20 cellular contexts compared by ENCODE assay signal in genomic region chr2:7721413-7721995, GRCh38.
DNase-seq lines count a peak whose midpoint lies in the region; ATAC-seq and TF ChIP-seq lines count a peak whose summit lies in the region.
"Had no signal": no experiment of that assay in that cellular context is flagged by ENCODE, and none has a peak within 500 bp of the region (broad histone marks: within the 10 kb centered on the region; RNA-seq: fewer than 3 reads in every experiment).

No MANE protein-coding gene starts in this region.

- H3K4me3 Mint-ChIP-seq in natural killer cell treated with Interleukin-12 subunit alpha and Interleukin-12 subunit beta and Interleukin-15 and Interleukin-18, amount 100 ng/mL, for 72 hours, result peak overlapping the region; percentile 93
- H3K4me3 Mint-ChIP-seq in natural killer cell, result no peak overlapping the region
- H3K4me3 Mint-ChIP-seq in activated CD4-positive, alpha-beta memory T cell treated with anti-CD3 and anti-CD28 coated beads for 36 hours, result no peak overlapping the region
- H3K4me3 Mint-ChIP-seq in neural progenitor cell, result no peak overlapping the region
- H3K4me3 Mint-ChIP-seq in H9, result no peak overlapping the region
- H3K4me3 Mint-ChIP-seq: CD4-positive, alpha-beta T cell had no signal

- intact Hi-C loops in natural killer cell (cut with micrococcal nuclease), result loop anchor here (10.0 kb wide), 1 partner anchor 623 kb away; no protein-coding TSS in a partner anchor
- intact Hi-C loops in activated CD4-positive, alpha-beta memory T cell treated with anti-CD3 and anti-CD28 coated beads for 36 hours (cut with micrococcal nuclease), result no loop called here

- no peaks in the 10 kb centered on the region for H3K23me2 ChIP-seq in H9 (ENCODE audit: insufficient read length, low read depth, low read length, poor library complexity, severe bottlenecking)

- DNase-seq in natural killer cell treated with Interleukin-12 subunit alpha and Interleukin-12 subunit beta and Interleukin-15 and Interleukin-18, amount 100 ng/mL, for 72 hours (ENCODE audit: low spot score), result no peak
- DNase-seq in natural killer cell, result no peak
- DNase-seq in activated CD4-positive, alpha-beta memory T cell treated with anti-CD3 and anti-CD28 coated beads for 36 hours, result no peak
- DNase-seq in cerebellar cortex (ENCODE audit: low spot score), result peak; percentile 60
- DNase-seq in neural progenitor cell (ENCODE audit: low spot score), result no peak
- DNase-seq in H9, result no peak
- DNase-seq in GF-D8 (lab: John Stamatoyannopoulos, UW), result no peak
- no peak for DNase-seq in activated CD4-positive, alpha-beta T cell treated with anti-CD3 and anti-CD28 coated beads, Interleukin-2, amount 50 U/mL, for 1 hour
- DNase-seq: CD4-positive, alpha-beta T cell; Kasumi-1; MG63; NCI-H1048; NCI-H1436 treated with DMSO at 0.1 percent for 48 hours; NCI-H2029 treated with DMSO at 0.1 percent for 48 hours; NCI-H2171; NCI-H526; Peyer's patch had no signal

- no peak overlapping the region for H2BK20ac ChIP-seq in H9 (ENCODE audit: low read depth, low read length, poor library complexity, severe bottlenecking)

- H3K18ac ChIP-seq in H9 (ENCODE audit: insufficient read length, low read depth, low read length), result no peak overlapping the region

- H3K9me3 ChIP-seq in neural progenitor cell (ENCODE audit: low read depth), result no peaks in the 10 kb centered on the region
- H3K9me3 ChIP-seq in H9 (ENCODE audit: control insufficient read depth, low read depth, low read length), result no peaks in the 10 kb centered on the region
- H3K9me3 ChIP-seq: A549, MG63, Peyer's patch, SJSA1 had no signal

- H3F3A ChIP-seq in neural progenitor cell (ENCODE audit: low read depth), result no peaks in the 10 kb centered on the region

- no CpG with 5 or more reads among the region's 10 CpGs for WGBS in H9 (ENCODE audit: extremely low coverage, insufficient read length, low lambda C conversion rate)

- no peak for ATAC-seq in natural killer cell treated with Interleukin-12 subunit alpha and Interleukin-12 subunit beta and Interleukin-15 and Interleukin-18, amount 100 ng/mL, for 72 hours
- no peak for ATAC-seq in natural killer cell
- ATAC-seq: A549, HCT116 had no signal

- no peak overlapping the region for H4K91ac ChIP-seq in H9 (ENCODE audit: insufficient read length, low read depth, low read length)

- no peak overlapping the region for H2BK5ac ChIP-seq in H9 (ENCODE audit: insufficient read length, low read length)

- no peaks in the 10 kb centered on the region for H3K9me3 Mint-ChIP-seq in natural killer cell treated with Interleukin-12 subunit alpha and Interleukin-12 subunit beta and Interleukin-15 and Interleukin-18, amount 100 ng/mL, for 72 hours
- no peaks in the 10 kb centered on the region for H3K9me3 Mint-ChIP-seq in natural killer cell
- H3K9me3 Mint-ChIP-seq in activated CD4-positive, alpha-beta memory T cell treated with anti-CD3 and anti-CD28 coated beads for 36 hours, result no peaks in the 10 kb centered on the region
- H3K9me3 Mint-ChIP-seq in neural progenitor cell, result no peaks in the 10 kb centered on the region
- H3K9me3 Mint-ChIP-seq in H9, result no peaks in the 10 kb centered on the region
- H3K9me3 Mint-ChIP-seq: CD4-positive, alpha-beta T cell had no signal

- no peak overlapping the region for H3K56ac ChIP-seq in H9 (ENCODE audit: insufficient read length, low read depth, low read length)

- H4K5ac ChIP-seq in H9 (ENCODE audit: insufficient read length, low read depth, low read length), result no peak overlapping the region

- CTCF ChIA-PET in activated CD4-positive, alpha-beta memory T cell treated with anti-CD3 and anti-CD28 coated beads for 36 hours (lab: Charles Lee), result interaction anchor here (1.0 kb wide), 1 partner anchor 205 kb away, joined by 3 read pairs; no protein-coding TSS in a partner anchor

- no peak overlapping the region for H3K14ac ChIP-seq in H9 (ENCODE audit: insufficient read depth, low read length)

- H3K27me3 Mint-ChIP-seq in natural killer cell treated with Interleukin-12 subunit alpha and Interleukin-12 subunit beta and Interleukin-15 and Interleukin-18, amount 100 ng/mL, for 72 hours, result no peaks in the 10 kb centered on the region
- H3K27me3 Mint-ChIP-seq in natural killer cell (ENCODE audit: low read depth in 2 of 2) (peaks cover 0 to 3% of the 10 kb centered on the region in 2 donors), neural progenitor cell (ENCODE audit: insufficient read depth, low read depth) (peaks cover 2% of the 10 kb centered on the region), H9 (ENCODE audit: low read depth) (peaks cover 3% of the 10 kb centered on the region; the same call in 1 of the 2 replicates)
- H3K27me3 Mint-ChIP-seq in activated CD4-positive, alpha-beta memory T cell treated with anti-CD3 and anti-CD28 coated beads for 36 hours, result no peaks in the 10 kb centered on the region
- H3K27me3 Mint-ChIP-seq: CD4-positive, alpha-beta T cell had no signal

- no peak overlapping the region for H4K8ac ChIP-seq in H9 (replicated peaks; ENCODE audit: insufficient read length, low read depth, low read length)

- H3K27ac ChIP-seq in neural progenitor cell (peak overlapping the region; percentile 72), H9 (ENCODE audit: insufficient read length, low read depth, low read length) (no peak overlapping the region)
- H3K27ac ChIP-seq: A549, SJSA1 had no signal

- H4K20me1 ChIP-seq in neural progenitor cell (ENCODE audit: low read depth) (no peaks in the 10 kb centered on the region), H9 (ENCODE audit: control insufficient read depth, insufficient read depth, insufficient read length) (no peaks in the 10 kb centered on the region)

- H3K79me2 ChIP-seq in neural progenitor cell (ENCODE audit: low read depth), result no peaks in the 10 kb centered on the region
- no peaks in the 10 kb centered on the region for H3K79me2 ChIP-seq in H9 (ENCODE audit: insufficient read depth, low read length)

- H2AFZ ChIP-seq in neural progenitor cell (replicated peaks) (peak overlapping the region; percentile 39), H9 (ENCODE audit: low read length) (no peak overlapping the region)

- H3K4me1 ChIP-seq in neural progenitor cell, result peaks cover 37% of the 10 kb centered on the region
- H3K4me1 ChIP-seq in H9 (ENCODE audit: insufficient read depth, low read length), result 0 out of 2 replicates have a peak, but pooled peaks cover 3% of the 10 kb centered on the region
- H3K4me1 ChIP-seq: A549, Peyer's patch, SJSA1 had no signal

- no peaks in the 10 kb centered on the region for H3K36me3 ChIP-seq in neural progenitor cell
- H3K36me3 ChIP-seq: MG63, Peyer's patch, SJSA1 had no signal

- peak overlapping the region; percentile 88 to 94 for H3K27ac Mint-ChIP-seq in natural killer cell treated with Interleukin-12 subunit alpha and Interleukin-12 subunit beta and Interleukin-15 and Interleukin-18, amount 100 ng/mL, for 72 hours
- H3K27ac Mint-ChIP-seq in natural killer cell, result no peak overlapping the region
- H3K27ac Mint-ChIP-seq in activated CD4-positive, alpha-beta memory T cell treated with anti-CD3 and anti-CD28 coated beads for 36 hours, result peak overlapping the region; percentile 47
- no peak overlapping the region for H3K27ac Mint-ChIP-seq in neural progenitor cell
- H3K27ac Mint-ChIP-seq in H9, result no peak overlapping the region
- H3K27ac Mint-ChIP-seq: CD4-positive, alpha-beta T cell had no signal

- H3K27me3 ChIP-seq in neural progenitor cell (peaks cover 3% of the 10 kb centered on the region), H9 (ENCODE audit: insufficient read depth, low read length) (no peaks in the 10 kb centered on the region)
- H3K27me3 ChIP-seq: MG63, Peyer's patch, SJSA1 had no signal

- H3K23ac ChIP-seq in H9 (ENCODE audit: insufficient read length, low read depth, low read length), result no peak overlapping the region

- peak overlapping the region; percentile 40 for H3K4me2 ChIP-seq in neural progenitor cell
- H3K4me2 ChIP-seq in H9 (ENCODE audit: insufficient read depth, insufficient read length, low read length), result no peak overlapping the region
- H3K4me2 ChIP-seq: A549 had no signal

- no peak overlapping the region for H3K9ac ChIP-seq in neural progenitor cell
- H3K9ac ChIP-seq in H9 (ENCODE audit: extremely low read depth, insufficient read length, low read length), result no peak overlapping the region

- H3K4me3 ChIP-seq in neural progenitor cell, result no peak overlapping the region
- H3K4me3 ChIP-seq: A549, MG63, Peyer's patch, SJSA1 had no signal

- H2BK120ac ChIP-seq in H9 (ENCODE audit: low read depth, low read length, poor library complexity, severe bottlenecking), result no peak overlapping the region

- no peak overlapping the region for H2BK12ac ChIP-seq in H9 (ENCODE audit: insufficient read length, low read depth, low read length)

- H2AK5ac ChIP-seq in H9 (ENCODE audit: insufficient read length, low read length), result no peak overlapping the region

- H3K79me1 ChIP-seq in H9 (ENCODE audit: insufficient read depth, low read depth, low read length, poor library complexity, severe bottlenecking), result no peaks in the 10 kb centered on the region

- H3K4ac ChIP-seq in H9 (ENCODE audit: low read depth, low read length), result no peak overlapping the region

- no peak overlapping the region for H3T11ph ChIP-seq in H9 (ENCODE audit: low read length)

- POLR2A ChIA-PET in activated CD4-positive, alpha-beta memory T cell treated with anti-CD3 and anti-CD28 coated beads for 36 hours (lab: Charles Lee), result no interaction called here

- H3K36me3 Mint-ChIP-seq in natural killer cell treated with Interleukin-12 subunit alpha and Interleukin-12 subunit beta and Interleukin-15 and Interleukin-18, amount 100 ng/mL, for 72 hours, result peaks cover 37% of the 10 kb centered on the region
- H3K36me3 Mint-ChIP-seq in natural killer cell (no peaks in the 10 kb centered on the region), neural progenitor cell (no peaks in the 10 kb centered on the region), H9 (ENCODE audit: insufficient read depth in 1 of 3, low read depth in 3 of 3) (peaks cover 0 to 2% (median 0%) of the 10 kb centered on the region in 3 experiments; a peak in 4 of 7 replicates)
- peaks cover 6% of the 10 kb centered on the region for H3K36me3 Mint-ChIP-seq in activated CD4-positive, alpha-beta memory T cell treated with anti-CD3 and anti-CD28 coated beads for 36 hours

- no peak overlapping the region for H2BK15ac ChIP-seq in H9 (ENCODE audit: low read depth, low read length)

- no peak for TF ChIP-seq CTCF in natural killer cell (IDR thresholded peaks at IDR 0.05)
- no peak for TF ChIP-seq CTCF in neural progenitor cell (IDR thresholded peaks at IDR 0.05)
- no peak for TF ChIP-seq CTCF in H9 (conservative IDR thresholded peaks at IDR 0.05)

- peaks cover 53 to 54% of the 10 kb centered on the region in 2 donors for H3K4me1 Mint-ChIP-seq in natural killer cell treated with Interleukin-12 subunit alpha and Interleukin-12 subunit beta and Interleukin-15 and Interleukin-18, amount 100 ng/mL, for 72 hours (ENCODE audit: low read depth in 2 of 2)
- peaks cover 36 to 40% of the 10 kb centered on the region in 2 donors for H3K4me1 Mint-ChIP-seq in natural killer cell
- peaks cover 24% of the 10 kb centered on the region for H3K4me1 Mint-ChIP-seq in activated CD4-positive, alpha-beta memory T cell treated with anti-CD3 and anti-CD28 coated beads for 36 hours (ENCODE audit: low read depth)
- H3K4me1 Mint-ChIP-seq in neural progenitor cell, result peaks cover 23% of the 10 kb centered on the region
- peaks cover 5 to 8% of the 10 kb centered on the region in 2 experiments; a peak in 3 of 4 replicates for H3K4me1 Mint-ChIP-seq in H9

Comparison
In these comparisons a context has a peak if more than half of its experiments do, and no peak if none do; other contexts are left out.
1. H3K27ac Mint-ChIP-seq: peak in natural killer cell treated with Interleukin-12 subunit alpha and Interleukin-12 subunit beta and Interleukin-15 and Interleukin-18, amount 100 ng/mL, for 72 hours (2 of 2) and activated CD4-positive, alpha-beta memory T cell treated with anti-CD3 and anti-CD28 coated beads for 36 hours (single experiment); none in natural killer cell (0 of 2), neural progenitor cell (single experiment) and H9 (0 of 3).